ENCODE assay signal across 34 cellular contexts in genomic region chr17:22484826-22485225, GRCh38.
"Had no signal": no experiment of that assay in that cellular context is flagged by ENCODE, and none has a peak within 500 bp of the region (broad histone marks: within the 10 kb centered on the region; RNA-seq: fewer than 3 reads in every experiment).

No MANE protein-coding gene starts in this region.

- H3K4me2 ChIP-seq: KMS-11 had no signal

- H3K27me3 ChIP-seq: MG63 had no signal

- H3K9me3 ChIP-seq: MG63 had no signal

- H3K36me3 ChIP-seq: MG63 had no signal

- DNase-seq: Kasumi-1, KBM-7, KG1, MG63, MM.1S, MV-4-11, NCI-H1048, NCI-H1092, NCI-H1092 treated with DMSO at 0.1 percent for 48 hours, NCI-H1105, NCI-H1105 treated with DMSO at 0.1 percent for 48 hours, NCI-H1417, NCI-H1417 treated with DMSO at 0.1 percent for 48 hours, NCI-H1436, NCI-H1436 treated with DMSO at 0.1 percent for 48 hours, NCI-H146, NCI-H1694, NCI-H1694 treated with DMSO at 0.1 percent for 48 hours, NCI-H187, NCI-H187 treated with DMSO at 0.1 percent for 48 hours, NCI-H1930, NCI-H2029, NCI-H2029 treated with DMSO at 0.1 percent for 48 hours, NCI-H2081, NCI-H2107, NCI-H2171, NCI-H2171 treated with DMSO at 0.1 percent for 48 hours, NCI-H2227 treated with DMSO at 0.1 percent for 48 hours, NCI-H226, NCI-H345, NCI-H446, NCI-H446 treated with DMSO at 0.1 percent for 48 hours, NCI-H510A had no signal

- H3K4me3 ChIP-seq: MG63 had no signal

- H3K27ac ChIP-seq: KMS-11 had no signal

- H3K9ac ChIP-seq: KMS-11 had no signal
